Comparison of ENCODE assay signal across 11 cellular contexts in genomic region chr21:15034126-15034848, GRCh38. TPM values are rescaled to one million over a fixed set of nuclear protein-coding genes. Genes with fewer than 3 reads are reported as not detected.
A peak's percentile ranks its signal among the peaks of the same experiment; 100 is the strongest.
DNase-seq lines count a peak whose midpoint lies in the region.
"Had no signal": no experiment of that assay in that cellular context is flagged by ENCODE, and none has a peak within 500 bp of the region (broad histone marks: within the 10 kb centered on the region; RNA-seq: fewer than 3 reads in every experiment).

No MANE protein-coding gene starts in this region.

- H3K9ac ChIP-seq in skeletal muscle satellite cell (ENCODE audit: low read depth, low read length), result no peak overlapping the region

- no peaks in the 10 kb centered on the region for H3K9me3 ChIP-seq in skeletal muscle satellite cell (replicated peaks; ENCODE audit: low read length)

- H3K4me2 ChIP-seq in skeletal muscle satellite cell (ENCODE audit: low read length), result peak overlapping the region; percentile 41

- H3K4me1 ChIP-seq in skeletal muscle satellite cell (ENCODE audit: control insufficient read depth, insufficient read depth, low read length), result peaks cover 17% of the 10 kb centered on the region

- no peak overlapping the region for H3K4me3 ChIP-seq in skeletal muscle satellite cell (ENCODE audit: low read length)

- peaks cover 5% of the 10 kb centered on the region for H3K36me3 ChIP-seq in skeletal muscle satellite cell (ENCODE audit: insufficient read depth, low read length)

- H3K27me3 ChIP-seq in skeletal muscle satellite cell (ENCODE audit: control insufficient read depth, insufficient read depth, low read length), result no peaks in the 10 kb centered on the region

- DNase-seq in DMS 273 (lab: John Stamatoyannopoulos, UW; ENCODE audit: unreplicated experiment) (peak; percentile 23), DMS 273 treated with DMSO at 0.1 percent for 48 hours (lab: John Stamatoyannopoulos, UW) (no peak), NCI-H69 (lab: John Stamatoyannopoulos, UW) (peak; percentile 44), fibroblast of gingiva (ENCODE audit: low read depth) (peak; percentile 43), pons (ENCODE audit: low spot score) (no peak), NCI-H345 treated with DMSO at 0.1 percent for 48 hours (lab: John Stamatoyannopoulos, UW; ENCODE audit: unreplicated experiment) (no peak), OCI-M2 (lab: John Stamatoyannopoulos, UW; ENCODE audit: unreplicated experiment) (no peak)
- DNase-seq: GF-D8, left cardiac atrium, NCI-H187 treated with DMSO at 0.1 percent for 48 hours had no signal

RNA-seq across cellular contexts. Expression of gene NRIP1, which starts 30.5 kb away (rescaled TPM):
- total RNA-seq in skeletal muscle satellite cell (2012; rRNA removed), result 36.0 and 49.2 TPM in 2 replicates

Comparison
In these comparisons a context has a peak if more than half of its experiments do, and no peak if none do; other contexts are left out.
1. DNase-seq: peak in DMS 273 (single experiment), NCI-H69 (single experiment) and fibroblast of gingiva (single experiment); none in DMS 273 treated with DMSO at 0.1 percent for 48 hours (single experiment), pons (single experiment), NCI-H345 treated with DMSO at 0.1 percent for 48 hours (single experiment) and OCI-M2 (single experiment).